Comparison of ENCODE assay signal across 8 cellular contexts in genomic region chr1:117284408-117285215, GRCh38.
DNase-seq lines count a peak whose midpoint lies in the region; ATAC-seq and TF ChIP-seq lines count a peak whose summit lies in the region.

No MANE protein-coding gene starts in this region.

- in situ Hi-C loops in T47D (cut with HindIII; ENCODE audit: low pct_unique_long_range_greater_than_20kb, low sequenced_read_pairs) = no loop called here

- no TSS peak for BruUV-seq in A673 (replicated peaks; lab: Mats Ljungman, UMichigan)

- peak; percentile 67 for TF ChIP-seq CTCF in A673 (conservative IDR thresholded peaks at IDR 0.05; ENCODE audit: low read depth, low read length)

- CTCF ChIA-PET in A673 (lab: Charles Lee) = interaction anchor here (0.5 to 1.5 kb wide), 14 partner anchors 11 to 547 kb away, joined by 3 to 18 read pairs (median 4); partner anchors contain the start of gene TTF2

- H3K9me3 ChIP-seq in A673 (ENCODE audit: low read depth, low read length, poor library complexity, severe bottlenecking) = no peaks in the 10 kb centered on the region

- DNase-seq in A673 (ENCODE audit: low spot score) (peak; percentile 80), H7 (peak; percentile 48), NCI-H460 (ENCODE audit: extremely low read depth, low read depth) (peak; percentile 59), T47D (ENCODE audit: low read depth in 1 of 2, low spot score in 1 of 2) (peak; percentile 32 to 81), kidney tubule cell (ENCODE audit: low spot score) (peak; percentile 85)

- H3K4me3 ChIP-seq in A673 (ENCODE audit: low read depth, low read length, poor library complexity, severe bottlenecking) (no peak overlapping the region), H7 (ENCODE audit: insufficient read depth, low read depth, low read length) (no peak overlapping the region)

- ATAC-seq in HG03460 (IDR thresholded peaks at IDR 0.05; ENCODE audit: unreplicated experiment) (no peak), GM18520 (IDR thresholded peaks at IDR 0.05; ENCODE audit: unreplicated experiment) (no peak)
- no peak for ATAC-seq in activated CD4-positive, CD25-positive, alpha-beta regulatory T cell treated with anti-CD3 and anti-CD28 coated beads, Interleukin-2, amount 50 U/mL, for 24 hours

- H3K27me3 ChIP-seq in A673 (replicated peaks; ENCODE audit: insufficient read depth, low read depth, low read length, poor library complexity) (no peaks in the 10 kb centered on the region), H7 (ENCODE audit: control insufficient read depth, insufficient read depth, low read length) (no peaks in the 10 kb centered on the region)

- H3K36me3 ChIP-seq in A673 (ENCODE audit: insufficient read depth, low read length, poor library complexity, severe bottlenecking) (no peaks in the 10 kb centered on the region), H7 (replicated peaks; ENCODE audit: control insufficient read depth, insufficient read depth, low read length) (no peaks in the 10 kb centered on the region)

- H3K4me1 ChIP-seq in A673 (ENCODE audit: insufficient read depth, low read length, poor library complexity, severe bottlenecking) = no peaks in the 10 kb centered on the region

- no peak overlapping the region for H3K27ac ChIP-seq in A673 (ENCODE audit: low read depth, low read length, poor library complexity, severe bottlenecking)

- intact Hi-C loops in A673 (cut with micrococcal nuclease; ENCODE audit: unreplicated experiment) = loop anchor here (1.0 to 10.0 kb wide), 3 partner anchors 162 to 550 kb away; no protein-coding TSS in a partner anchor

- POLR2A ChIA-PET in A673 (lab: Charles Lee; ENCODE audit: low non-redundant PET) = interaction anchor here (0.6 kb wide), 1 partner anchor 1351 kb away, joined by 3 read pairs; no protein-coding TSS in a partner anchor
